Comparison of ENCODE assay signal across 18 cellular contexts in genomic region chr9:15246243-15246642, GRCh38.
DNase-seq lines count a peak whose midpoint lies in the region; ATAC-seq and TF ChIP-seq lines count a peak whose summit lies in the region.
"Had no signal": no experiment of that assay in that cellular context is flagged by ENCODE, and none has a peak within 500 bp of the region (broad histone marks: within the 10 kb centered on the region; RNA-seq: fewer than 3 reads in every experiment).

No MANE protein-coding gene starts in this region.

- peaks cover 7% of the 10 kb centered on the region for H3K79me2 ChIP-seq in osteoblast (ENCODE audit: insufficient read depth, low read length)

- H3K4me2 ChIP-seq in osteoblast (ENCODE audit: insufficient read depth, low read length), result peak overlapping the region; percentile 13

- H3K27ac Mint-ChIP-seq in chondrocyte (ENCODE audit: unreplicated experiment), result peak overlapping the region; percentile 36
- H3K27ac Mint-ChIP-seq: CD4-positive, alpha-beta T cell had no signal

- H3K27ac ChIP-seq in HUES64 (ENCODE audit: low read depth, low read length) (0 out of 2 replicates have a peak overlapping the region, but pooled peaks have one; percentile 37), osteoblast (ENCODE audit: low read depth, low read length) (peak overlapping the region; percentile 64)
- H3K27ac ChIP-seq: SK-N-MC had no signal

- H3K36me3 ChIP-seq in HUES64 (ENCODE audit: insufficient read depth, low read length) (no peaks in the 10 kb centered on the region), osteoblast (ENCODE audit: insufficient read depth, low read length) (no peaks in the 10 kb centered on the region)

- H3K9me3 Mint-ChIP-seq in chondrocyte (ENCODE audit: low read depth), result no peaks in the 10 kb centered on the region
- H3K9me3 Mint-ChIP-seq: CD4-positive, alpha-beta T cell had no signal

- in situ Hi-C loops in G401 (cut with HindIII; ENCODE audit: low sequenced_read_pairs), result no loop called here

- TF ChIP-seq CTCF in chondrocyte (IDR thresholded peaks at IDR 0.05) (no peak), osteoblast (IDR thresholded peaks at IDR 0.05; ENCODE audit: extremely low read depth, low read depth, low read length) (no peak)

- peak; percentile 5 for DNase-seq in G401 (ENCODE audit: low spot score)
- no peak for DNase-seq in chondrocyte (ENCODE audit: low spot score)
- no peak for DNase-seq in osteoblast (ENCODE audit: insufficient read length, low spot score, missing footprints)
- DNase-seq in KG1 (lab: John Stamatoyannopoulos, UW), result no peak
- no peak for DNase-seq in RKO (ENCODE audit: low spot score)
- no peak for DNase-seq in CD1c-positive myeloid dendritic cell (ENCODE audit: extremely low spot score)
- DNase-seq: ACHN; CD4-positive, alpha-beta T cell; DMS79; NCI-H1048; NCI-H345; NCI-H526 treated with DMSO at 0.1 percent for 48 hours; NK-92 treated with Interleukin-12 subunit alpha and Interleukin-12 subunit beta, amount 100 ng/mL, for 24 hours; OCI-M1 had no signal

- H3K27me3 ChIP-seq in HUES64 (ENCODE audit: insufficient read depth, low read length) (no peaks in the 10 kb centered on the region), osteoblast (ENCODE audit: insufficient read depth, low read length) (no peaks in the 10 kb centered on the region)

- no peak for ATAC-seq in SK-N-SH treated with all-trans-retinoic acid at 6 μM for 48 hours
- ATAC-seq: Right ventricle myocardium inferior had no signal

- H3K4me3 ChIP-seq in HUES64 (ENCODE audit: low read length) (no peak overlapping the region), osteoblast (ENCODE audit: insufficient read depth, low read length) (no peak overlapping the region)
- H3K4me3 ChIP-seq: SK-N-MC had no signal

- no peaks in the 10 kb centered on the region for H4K20me1 ChIP-seq in osteoblast (ENCODE audit: insufficient read depth, low read length)

- H3K4me1 ChIP-seq in HUES64 (ENCODE audit: insufficient read depth, low read length) (peaks cover 38% of the 10 kb centered on the region), osteoblast (ENCODE audit: insufficient read depth, low read length) (peaks cover 71% of the 10 kb centered on the region)

- H3K27me3 Mint-ChIP-seq in chondrocyte (ENCODE audit: low read depth), result no peaks in the 10 kb centered on the region
- H3K27me3 Mint-ChIP-seq: CD4-positive, alpha-beta T cell had no signal

- H3K4me1 Mint-ChIP-seq in chondrocyte (ENCODE audit: low read depth), result peaks cover 82% of the 10 kb centered on the region

- H3K4me3 Mint-ChIP-seq in chondrocyte (ENCODE audit: unreplicated experiment), result no peak overlapping the region
- H3K4me3 Mint-ChIP-seq: CD4-positive, alpha-beta T cell had no signal

- no peak overlapping the region for H2AFZ ChIP-seq in osteoblast (ENCODE audit: low read length)

- no peak overlapping the region for H3K9ac ChIP-seq in HUES64 (ENCODE audit: low read depth, low read length)

- H3K36me3 Mint-ChIP-seq in chondrocyte (ENCODE audit: low read depth), result no peaks in the 10 kb centered on the region

- WGBS in HUES64, result 100% methylated on average over 1 of the region's 1 CpG

- H3K9me3 ChIP-seq in HUES64 (ENCODE audit: insufficient read depth, low read depth, low read length), result no peaks in the 10 kb centered on the region
- H3K9me3 ChIP-seq in osteoblast (ENCODE audit: low read depth, low read length), result no peaks in the 10 kb centered on the region

TF ChIP-seq in SK-N-SH treated with all-trans-retinoic acid at 6 μM for 48 hours, 23 proteins besides CTCF, POLR2A, EP300 and RAD21:
- TF ChIP-seq CREB5 (CRISPR knock-in tag; IDR thresholded peaks at IDR 0.05; ENCODE audit: low read depth) (no peak), TOX (CRISPR knock-in tag; IDR thresholded peaks at IDR 0.05; ENCODE audit: borderline replicate concordance) (no peak), ZFP3 (CRISPR knock-in tag; IDR thresholded peaks at IDR 0.05) (no peak), BACH2 (CRISPR knock-in tag; IDR thresholded peaks at IDR 0.05; ENCODE audit: borderline replicate concordance) (no peak), PPARA (CRISPR knock-in tag; IDR thresholded peaks at IDR 0.05; ENCODE audit: borderline replicate concordance) (no peak), GLIS3 (CRISPR knock-in tag; IDR thresholded peaks at IDR 0.05) (no peak), ARNTL (CRISPR knock-in tag; IDR thresholded peaks at IDR 0.05; ENCODE audit: borderline replicate concordance, low read depth) (no peak), ZNF70 (CRISPR knock-in tag; IDR thresholded peaks at IDR 0.05) (no peak), RARB (CRISPR knock-in tag; IDR thresholded peaks at IDR 0.05) (no peak), TSHZ2 (CRISPR knock-in tag; IDR thresholded peaks at IDR 0.05) (no peak), ZNF565 (CRISPR knock-in tag; conservative IDR thresholded peaks at IDR 0.05; ENCODE audit: low read depth) (no peak), ESRRG (CRISPR knock-in tag; IDR thresholded peaks at IDR 0.05) (no peak), SNAI2 (CRISPR knock-in tag; IDR thresholded peaks at IDR 0.05) (no peak), CSDC2 (CRISPR knock-in tag; IDR thresholded peaks at IDR 0.05) (no peak)
- TF ChIP-seq, protein P1, sequence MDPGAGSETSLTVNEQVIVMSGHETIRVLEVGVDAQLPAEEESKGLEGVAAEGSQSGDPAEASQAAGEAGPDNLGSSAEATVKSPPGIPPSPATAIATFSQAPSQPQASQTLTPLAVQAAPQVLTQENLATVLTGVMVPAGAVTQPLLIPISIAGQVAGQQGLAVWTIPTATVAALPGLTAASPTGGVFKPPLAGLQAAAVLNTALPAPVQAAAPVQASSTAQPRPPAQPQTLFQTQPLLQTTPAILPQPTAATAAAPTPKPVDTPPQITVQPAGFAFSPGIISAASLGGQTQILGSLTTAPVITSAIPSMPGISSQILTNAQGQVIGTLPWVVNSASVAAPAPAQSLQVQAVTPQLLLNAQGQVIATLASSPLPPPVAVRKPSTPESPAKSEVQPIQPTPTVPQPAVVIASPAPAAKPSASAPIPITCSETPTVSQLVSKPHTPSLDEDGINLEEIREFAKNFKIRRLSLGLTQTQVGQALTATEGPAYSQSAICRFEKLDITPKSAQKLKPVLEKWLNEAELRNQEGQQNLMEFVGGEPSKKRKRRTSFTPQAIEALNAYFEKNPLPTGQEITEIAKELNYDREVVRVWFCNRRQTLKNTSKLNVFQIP (CRISPR knock-in tag; IDR thresholded peaks at IDR 0.05; ENCODE audit: borderline replicate concordance, low read depth), result no peak
